24 cellular contexts compared by ENCODE assay signal in genomic region chr12:132660047-132660446, GRCh38. TPM values are rescaled to one million over a fixed set of nuclear protein-coding genes. Genes with fewer than 3 reads are reported as not detected.
"Had no signal": no experiment of that assay in that cellular context is flagged by ENCODE, and none has a peak within 500 bp of the region (broad histone marks: within the 10 kb centered on the region; RNA-seq: fewer than 3 reads in every experiment).

No MANE protein-coding gene starts in this region.

- H3K27me3 Mint-ChIP-seq: activated CD4-positive, alpha-beta T cell treated with anti-CD3 and anti-CD28 coated beads for 36 hours; activated T-helper 17 cell treated with anti-CD3 and anti-CD28 coated beads, Interleukin-2, amount 50 U/mL, for 72 hours; memory B cell; natural killer cell treated with Interleukin-12 subunit alpha and Interleukin-12 subunit beta and Interleukin-15 and Interleukin-18, amount 100 ng/mL, for 72 hours had no signal

- H3K4me1 Mint-ChIP-seq: activated T-helper 17 cell treated with anti-CD3 and anti-CD28 coated beads, Interleukin-2, amount 50 U/mL, for 72 hours; memory B cell had no signal

- H3K4me3 Mint-ChIP-seq: activated CD4-positive, alpha-beta T cell treated with anti-CD3 and anti-CD28 coated beads for 36 hours; activated T-helper 17 cell treated with anti-CD3 and anti-CD28 coated beads, Interleukin-2, amount 50 U/mL, for 72 hours; memory B cell; natural killer cell treated with Interleukin-12 subunit alpha and Interleukin-12 subunit beta and Interleukin-15 and Interleukin-18, amount 100 ng/mL, for 72 hours had no signal

- DNase-seq: activated CD4-positive, alpha-beta T cell treated with anti-CD3 and anti-CD28 coated beads for 36 hours; activated CD8-positive, alpha-beta memory T cell treated with anti-CD3 and anti-CD28 coated beads for 24 hours; activated naive CD4-positive, alpha-beta T cell treated with anti-CD3 and anti-CD28 coated beads, Interleukin-2, amount 50 U/mL, for 16 hours; amniotic stem cell; body of pancreas; caudate nucleus; colonic mucosa; esophagus squamous epithelium; hypothalamus; left ventricle myocardium inferior; nucleus accumbens; stimulated activated CD4-positive, alpha-beta T cell treated with anti-CD3 and anti-CD28 coated beads, Interleukin-15, amount 100 ng/mL, for 24 hours; stimulated activated CD4-positive, alpha-beta T cell treated with anti-CD3 and anti-CD28 coated beads, Interleukin-4, amount 100 ng/mL, for 24 hours; SW 1271; T1000; transverse colon had no signal

- H3K27ac Mint-ChIP-seq: activated CD4-positive, alpha-beta T cell treated with anti-CD3 and anti-CD28 coated beads for 36 hours; activated T-helper 17 cell treated with anti-CD3 and anti-CD28 coated beads, Interleukin-2, amount 50 U/mL, for 72 hours; memory B cell; natural killer cell treated with Interleukin-12 subunit alpha and Interleukin-12 subunit beta and Interleukin-15 and Interleukin-18, amount 100 ng/mL, for 72 hours had no signal

- H3K9me3 Mint-ChIP-seq: activated T-helper 17 cell treated with anti-CD3 and anti-CD28 coated beads, Interleukin-2, amount 50 U/mL, for 72 hours; memory B cell; natural killer cell treated with Interleukin-12 subunit alpha and Interleukin-12 subunit beta and Interleukin-15 and Interleukin-18, amount 100 ng/mL, for 72 hours had no signal

- ATAC-seq: activated CD4-positive, alpha-beta T cell treated with anti-CD3 and anti-CD28 coated beads for 36 hours; activated T-helper 17 cell treated with anti-CD3 and anti-CD28 coated beads, Interleukin-2, amount 50 U/mL, for 72 hours; body of pancreas; natural killer cell treated with Interleukin-12 subunit alpha and Interleukin-12 subunit beta and Interleukin-15 and Interleukin-18, amount 100 ng/mL, for 72 hours had no signal

RNA-seq across cellular contexts. Expression of gene P2RX2, which starts 41.5 kb away (rescaled TPM):
- total RNA-seq: activated CD4-positive, alpha-beta T cell treated with anti-CD3 and anti-CD28 coated beads for 36 hours; activated T-helper 17 cell treated with anti-CD3 and anti-CD28 coated beads, Interleukin-2, amount 50 U/mL, for 72 hours; fibroblast of villous mesenchyme; glomerular endothelial cell; kidney epithelial cell; left ventricle myocardium inferior; mucosa of gallbladder; natural killer cell treated with Interleukin-12 subunit alpha and Interleukin-12 subunit beta and Interleukin-15 and Interleukin-18, amount 100 ng/mL, for 72 hours; SJSA1 had no signal

RNA-seq across cellular contexts. Expression of gene LRCOL1, which starts 49.7 kb away (rescaled TPM):
- total RNA-seq: activated CD4-positive, alpha-beta T cell treated with anti-CD3 and anti-CD28 coated beads for 36 hours; activated T-helper 17 cell treated with anti-CD3 and anti-CD28 coated beads, Interleukin-2, amount 50 U/mL, for 72 hours; body of pancreas; fibroblast of villous mesenchyme; glomerular endothelial cell; kidney epithelial cell; left ventricle myocardium inferior; mucosa of gallbladder; natural killer cell treated with Interleukin-12 subunit alpha and Interleukin-12 subunit beta and Interleukin-15 and Interleukin-18, amount 100 ng/mL, for 72 hours; SJSA1; transverse colon had no signal
